Comparison of ENCODE assay signal across 1 cellular context in the genomic region with DNA sequence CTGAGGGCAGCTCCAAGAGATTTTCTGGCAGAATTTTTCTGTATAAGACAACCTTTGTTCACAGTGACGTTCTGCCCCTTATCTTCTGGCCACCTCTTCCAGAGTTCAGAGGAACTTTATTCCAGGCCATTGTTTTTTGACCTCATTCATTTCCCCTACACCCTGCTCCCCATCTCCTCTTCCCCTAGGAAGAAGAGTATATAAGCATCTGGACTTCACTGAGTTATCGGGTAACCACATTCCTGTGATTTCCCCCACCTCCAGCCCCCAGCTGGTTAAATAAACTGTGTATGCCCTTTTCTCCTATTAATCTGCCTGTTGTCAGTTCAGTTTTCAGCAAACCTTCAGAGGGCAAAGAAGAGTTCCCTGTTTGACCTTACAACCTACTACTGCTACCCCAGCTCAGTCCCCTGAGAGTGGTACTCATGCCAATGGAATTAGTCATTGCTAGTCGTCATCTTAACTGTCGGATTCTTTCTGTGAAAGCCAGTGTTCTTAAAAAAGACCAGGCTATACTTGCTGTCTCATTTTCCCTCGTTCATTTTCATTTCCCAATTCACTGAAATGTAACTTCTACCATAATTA.
TF ChIP-seq lines count a peak whose summit lies in the region.

No MANE protein-coding gene starts in this region.

TF ChIP-seq in GM12878, 131 proteins besides CTCF, POLR2A, EP300 and RAD21:
- TF ChIP-seq JUND (IDR thresholded peaks at IDR 0.05; ENCODE audit: low read depth, low read length) (no peak), RELA (IDR thresholded peaks at IDR 0.05; ENCODE audit: borderline replicate concordance, partially characterized antibody) (no peak), RAD51 (IDR thresholded peaks at IDR 0.05) (no peak), STAT1 (conservative IDR thresholded peaks at IDR 0.05) (no peak), NFIC (IDR thresholded peaks at IDR 0.05; ENCODE audit: low read depth, low read length) (no peak), NFYA (IDR thresholded peaks at IDR 0.05; ENCODE audit: borderline replicate concordance, low read depth, low read length) (no peak), NR2F1 (conservative IDR thresholded peaks at IDR 0.05) (no peak), ZNF24 (IDR thresholded peaks at IDR 0.05) (no peak), EGR1 (IDR thresholded peaks at IDR 0.05; ENCODE audit: borderline replicate concordance in 1 of 2, low read depth in 2 of 2, low read length in 2 of 2) (no peak), RB1 (IDR thresholded peaks at IDR 0.05; ENCODE audit: borderline replicate concordance) (no peak), TCF3 (IDR thresholded peaks at IDR 0.05; ENCODE audit: borderline replicate concordance, insufficient read depth, low read depth, low read length) (no peak), CREB1 (IDR thresholded peaks at IDR 0.05; ENCODE audit: low read depth) (no peak), CHD4 (IDR thresholded peaks at IDR 0.05) (no peak)
- TF ChIP-seq, protein P1, sequence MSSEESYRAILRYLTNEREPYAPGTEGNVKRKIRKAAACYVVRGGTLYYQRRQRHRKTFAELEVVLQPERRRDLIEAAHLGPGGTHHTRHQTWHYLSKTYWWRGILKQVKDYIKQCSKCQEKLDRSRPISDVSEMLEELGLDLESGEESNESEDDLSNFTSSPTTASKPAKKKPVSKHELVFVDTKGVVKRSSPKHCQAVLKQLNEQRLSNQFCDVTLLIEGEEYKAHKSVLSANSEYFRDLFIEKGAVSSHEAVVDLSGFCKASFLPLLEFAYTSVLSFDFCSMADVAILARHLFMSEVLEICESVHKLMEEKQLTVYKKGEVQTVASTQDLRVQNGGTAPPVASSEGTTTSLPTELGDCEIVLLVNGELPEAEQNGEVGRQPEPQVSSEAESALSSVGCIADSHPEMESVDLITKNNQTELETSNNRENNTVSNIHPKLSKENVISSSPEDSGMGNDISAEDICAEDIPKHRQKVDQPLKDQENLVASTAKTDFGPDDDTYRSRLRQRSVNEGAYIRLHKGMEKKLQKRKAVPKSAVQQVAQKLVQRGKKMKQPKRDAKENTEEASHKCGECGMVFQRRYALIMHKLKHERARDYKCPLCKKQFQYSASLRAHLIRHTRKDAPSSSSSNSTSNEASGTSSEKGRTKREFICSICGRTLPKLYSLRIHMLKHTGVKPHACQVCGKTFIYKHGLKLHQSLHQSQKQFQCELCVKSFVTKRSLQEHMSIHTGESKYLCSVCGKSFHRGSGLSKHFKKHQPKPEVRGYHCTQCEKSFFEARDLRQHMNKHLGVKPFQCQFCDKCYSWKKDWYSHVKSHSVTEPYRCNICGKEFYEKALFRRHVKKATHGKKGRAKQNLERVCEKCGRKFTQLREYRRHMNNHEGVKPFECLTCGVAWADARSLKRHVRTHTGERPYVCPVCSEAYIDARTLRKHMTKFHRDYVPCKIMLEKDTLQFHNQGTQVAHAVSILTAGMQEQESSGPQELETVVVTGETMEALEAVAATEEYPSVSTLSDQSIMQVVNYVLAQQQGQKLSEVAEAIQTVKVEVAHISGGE (CRISPR knock-in tag; IDR thresholded peaks at IDR 0.05) = no peak
- TF ChIP-seq, protein P2, sequence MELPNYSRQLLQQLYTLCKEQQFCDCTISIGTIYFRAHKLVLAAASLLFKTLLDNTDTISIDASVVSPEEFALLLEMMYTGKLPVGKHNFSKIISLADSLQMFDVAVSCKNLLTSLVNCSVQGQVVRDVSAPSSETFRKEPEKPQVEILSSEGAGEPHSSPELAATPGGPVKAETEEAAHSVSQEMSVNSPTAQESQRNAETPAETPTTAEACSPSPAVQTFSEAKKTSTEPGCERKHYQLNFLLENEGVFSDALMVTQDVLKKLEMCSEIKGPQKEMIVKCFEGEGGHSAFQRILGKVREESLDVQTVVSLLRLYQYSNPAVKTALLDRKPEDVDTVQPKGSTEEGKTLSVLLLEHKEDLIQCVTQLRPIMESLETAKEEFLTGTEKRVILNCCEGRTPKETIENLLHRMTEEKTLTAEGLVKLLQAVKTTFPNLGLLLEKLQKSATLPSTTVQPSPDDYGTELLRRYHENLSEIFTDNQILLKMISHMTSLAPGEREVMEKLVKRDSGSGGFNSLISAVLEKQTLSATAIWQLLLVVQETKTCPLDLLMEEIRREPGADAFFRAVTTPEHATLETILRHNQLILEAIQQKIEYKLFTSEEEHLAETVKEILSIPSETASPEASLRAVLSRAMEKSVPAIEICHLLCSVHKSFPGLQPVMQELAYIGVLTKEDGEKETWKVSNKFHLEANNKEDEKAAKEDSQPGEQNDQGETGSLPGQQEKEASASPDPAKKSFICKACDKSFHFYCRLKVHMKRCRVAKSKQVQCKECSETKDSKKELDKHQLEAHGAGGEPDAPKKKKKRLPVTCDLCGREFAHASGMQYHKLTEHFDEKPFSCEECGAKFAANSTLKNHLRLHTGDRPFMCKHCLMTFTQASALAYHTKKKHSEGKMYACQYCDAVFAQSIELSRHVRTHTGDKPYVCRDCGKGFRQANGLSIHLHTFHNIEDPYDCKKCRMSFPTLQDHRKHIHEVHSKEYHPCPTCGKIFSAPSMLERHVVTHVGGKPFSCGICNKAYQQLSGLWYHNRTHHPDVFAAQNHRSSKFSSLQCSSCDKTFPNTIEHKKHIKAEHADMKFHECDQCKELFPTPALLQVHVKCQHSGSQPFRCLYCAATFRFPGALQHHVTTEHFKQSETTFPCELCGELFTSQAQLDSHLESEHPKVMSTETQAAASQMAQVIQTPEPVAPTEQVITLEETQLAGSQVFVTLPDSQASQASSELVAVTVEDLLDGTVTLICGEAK (IDR thresholded peaks at IDR 0.05; ENCODE audit: borderline replicate concordance) = no peak
- TF ChIP-seq, protein P3, sequence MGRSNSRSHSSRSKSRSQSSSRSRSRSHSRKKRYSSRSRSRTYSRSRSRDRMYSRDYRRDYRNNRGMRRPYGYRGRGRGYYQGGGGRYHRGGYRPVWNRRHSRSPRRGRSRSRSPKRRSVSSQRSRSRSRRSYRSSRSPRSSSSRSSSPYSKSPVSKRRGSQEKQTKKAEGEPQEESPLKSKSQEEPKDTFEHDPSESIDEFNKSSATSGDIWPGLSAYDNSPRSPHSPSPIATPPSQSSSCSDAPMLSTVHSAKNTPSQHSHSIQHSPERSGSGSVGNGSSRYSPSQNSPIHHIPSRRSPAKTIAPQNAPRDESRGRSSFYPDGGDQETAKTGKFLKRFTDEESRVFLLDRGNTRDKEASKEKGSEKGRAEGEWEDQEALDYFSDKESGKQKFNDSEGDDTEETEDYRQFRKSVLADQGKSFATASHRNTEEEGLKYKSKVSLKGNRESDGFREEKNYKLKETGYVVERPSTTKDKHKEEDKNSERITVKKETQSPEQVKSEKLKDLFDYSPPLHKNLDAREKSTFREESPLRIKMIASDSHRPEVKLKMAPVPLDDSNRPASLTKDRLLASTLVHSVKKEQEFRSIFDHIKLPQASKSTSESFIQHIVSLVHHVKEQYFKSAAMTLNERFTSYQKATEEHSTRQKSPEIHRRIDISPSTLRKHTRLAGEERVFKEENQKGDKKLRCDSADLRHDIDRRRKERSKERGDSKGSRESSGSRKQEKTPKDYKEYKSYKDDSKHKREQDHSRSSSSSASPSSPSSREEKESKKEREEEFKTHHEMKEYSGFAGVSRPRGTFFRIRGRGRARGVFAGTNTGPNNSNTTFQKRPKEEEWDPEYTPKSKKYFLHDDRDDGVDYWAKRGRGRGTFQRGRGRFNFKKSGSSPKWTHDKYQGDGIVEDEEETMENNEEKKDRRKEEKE (IDR thresholded peaks at IDR 0.05) = no peak
- TF ChIP-seq, protein P4, sequence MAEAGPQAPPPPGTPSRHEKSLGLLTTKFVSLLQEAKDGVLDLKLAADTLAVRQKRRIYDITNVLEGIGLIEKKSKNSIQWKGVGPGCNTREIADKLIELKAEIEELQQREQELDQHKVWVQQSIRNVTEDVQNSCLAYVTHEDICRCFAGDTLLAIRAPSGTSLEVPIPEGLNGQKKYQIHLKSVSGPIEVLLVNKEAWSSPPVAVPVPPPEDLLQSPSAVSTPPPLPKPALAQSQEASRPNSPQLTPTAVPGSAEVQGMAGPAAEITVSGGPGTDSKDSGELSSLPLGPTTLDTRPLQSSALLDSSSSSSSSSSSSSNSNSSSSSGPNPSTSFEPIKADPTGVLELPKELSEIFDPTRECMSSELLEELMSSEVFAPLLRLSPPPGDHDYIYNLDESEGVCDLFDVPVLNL (IDR thresholded peaks at IDR 0.05; ENCODE audit: low read depth, low read length) = no peak
- TF ChIP-seq, protein P5, sequence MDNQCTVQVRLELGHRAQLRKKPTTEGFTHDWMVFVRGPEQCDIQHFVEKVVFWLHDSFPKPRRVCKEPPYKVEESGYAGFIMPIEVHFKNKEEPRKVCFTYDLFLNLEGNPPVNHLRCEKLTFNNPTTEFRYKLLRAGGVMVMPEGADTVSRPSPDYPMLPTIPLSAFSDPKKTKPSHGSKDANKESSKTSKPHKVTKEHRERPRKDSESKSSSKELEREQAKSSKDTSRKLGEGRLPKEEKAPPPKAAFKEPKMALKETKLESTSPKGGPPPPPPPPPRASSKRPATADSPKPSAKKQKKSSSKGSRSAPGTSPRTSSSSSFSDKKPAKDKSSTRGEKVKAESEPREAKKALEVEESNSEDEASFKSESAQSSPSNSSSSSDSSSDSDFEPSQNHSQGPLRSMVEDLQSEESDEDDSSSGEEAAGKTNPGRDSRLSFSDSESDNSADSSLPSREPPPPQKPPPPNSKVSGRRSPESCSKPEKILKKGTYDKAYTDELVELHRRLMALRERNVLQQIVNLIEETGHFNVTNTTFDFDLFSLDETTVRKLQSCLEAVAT (IDR thresholded peaks at IDR 0.05) = no peak
